In genomic region chr17:4143563-4144410, GRCh38 we compare ENCODE assay signal across 1 cellular context.
TF ChIP-seq lines count a peak whose summit lies in the region.

No MANE protein-coding gene starts in this region.

TF ChIP-seq in WTC11, 78 proteins besides CTCF, POLR2A, EP300 and RAD21 (continued from another document and continues in another):
- TF ChIP-seq, protein P1, sequence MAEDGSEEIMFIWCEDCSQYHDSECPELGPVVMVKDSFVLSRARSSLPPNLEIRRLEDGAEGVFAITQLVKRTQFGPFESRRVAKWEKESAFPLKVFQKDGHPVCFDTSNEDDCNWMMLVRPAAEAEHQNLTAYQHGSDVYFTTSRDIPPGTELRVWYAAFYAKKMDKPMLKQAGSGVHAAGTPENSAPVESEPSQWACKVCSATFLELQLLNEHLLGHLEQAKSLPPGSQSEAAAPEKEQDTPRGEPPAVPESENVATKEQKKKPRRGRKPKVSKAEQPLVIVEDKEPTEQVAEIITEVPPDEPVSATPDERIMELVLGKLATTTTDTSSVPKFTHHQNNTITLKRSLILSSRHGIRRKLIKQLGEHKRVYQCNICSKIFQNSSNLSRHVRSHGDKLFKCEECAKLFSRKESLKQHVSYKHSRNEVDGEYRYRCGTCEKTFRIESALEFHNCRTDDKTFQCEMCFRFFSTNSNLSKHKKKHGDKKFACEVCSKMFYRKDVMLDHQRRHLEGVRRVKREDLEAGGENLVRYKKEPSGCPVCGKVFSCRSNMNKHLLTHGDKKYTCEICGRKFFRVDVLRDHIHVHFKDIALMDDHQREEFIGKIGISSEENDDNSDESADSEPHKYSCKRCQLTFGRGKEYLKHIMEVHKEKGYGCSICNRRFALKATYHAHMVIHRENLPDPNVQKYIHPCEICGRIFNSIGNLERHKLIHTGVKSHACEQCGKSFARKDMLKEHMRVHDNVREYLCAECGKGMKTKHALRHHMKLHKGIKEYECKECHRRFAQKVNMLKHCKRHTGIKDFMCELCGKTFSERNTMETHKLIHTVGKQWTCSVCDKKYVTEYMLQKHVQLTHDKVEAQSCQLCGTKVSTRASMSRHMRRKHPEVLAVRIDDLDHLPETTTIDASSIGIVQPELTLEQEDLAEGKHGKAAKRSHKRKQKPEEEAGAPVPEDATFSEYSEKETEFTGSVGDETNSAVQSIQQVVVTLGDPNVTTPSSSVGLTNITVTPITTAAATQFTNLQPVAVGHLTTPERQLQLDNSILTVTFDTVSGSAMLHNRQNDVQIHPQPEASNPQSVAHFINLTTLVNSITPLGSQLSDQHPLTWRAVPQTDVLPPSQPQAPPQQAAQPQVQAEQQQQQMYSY (CRISPR knock-in tag; IDR thresholded peaks at IDR 0.05) = peak; percentile 60
- TF ChIP-seq E2F4 (CRISPR knock-in tag; IDR thresholded peaks at IDR 0.05; ENCODE audit: borderline replicate concordance, low read depth) = no peak
- 0 out of 2 replicates have a peak, but pooled peaks have one; percentile 23 for TF ChIP-seq FOXK1 (CRISPR knock-in tag; IDR thresholded peaks at IDR 0.05)
- TF ChIP-seq OVOL2 (CRISPR knock-in tag; IDR thresholded peaks at IDR 0.05; ENCODE audit: borderline replicate concordance) = no peak
- TF ChIP-seq E2F5 (CRISPR knock-in tag; IDR thresholded peaks at IDR 0.05) = 0 out of 2 replicates have a peak, but pooled peaks have one; percentile 48
- TF ChIP-seq ETV6 (CRISPR knock-in tag; IDR thresholded peaks at IDR 0.05) = no peak
- TF ChIP-seq MYBL2 (CRISPR knock-in tag; IDR thresholded peaks at IDR 0.05) = no peak; the same call in 1 of the 2 replicates
- TF ChIP-seq NR3C1 (CRISPR knock-in tag; conservative IDR thresholded peaks at IDR 0.05; ENCODE audit: low read depth) = no peak
- TF ChIP-seq, protein P2, sequence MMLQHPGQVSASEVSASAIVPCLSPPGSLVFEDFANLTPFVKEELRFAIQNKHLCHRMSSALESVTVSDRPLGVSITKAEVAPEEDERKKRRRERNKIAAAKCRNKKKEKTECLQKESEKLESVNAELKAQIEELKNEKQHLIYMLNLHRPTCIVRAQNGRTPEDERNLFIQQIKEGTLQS (CRISPR knock-in tag; conservative IDR thresholded peaks at IDR 0.05) = no peak
- TF ChIP-seq ZNF263 (CRISPR knock-in tag; IDR thresholded peaks at IDR 0.05; ENCODE audit: low read depth) = no peak
- no peak for TF ChIP-seq GTF2I (CRISPR knock-in tag; conservative IDR thresholded peaks at IDR 0.05)
- TF ChIP-seq, protein P3, sequence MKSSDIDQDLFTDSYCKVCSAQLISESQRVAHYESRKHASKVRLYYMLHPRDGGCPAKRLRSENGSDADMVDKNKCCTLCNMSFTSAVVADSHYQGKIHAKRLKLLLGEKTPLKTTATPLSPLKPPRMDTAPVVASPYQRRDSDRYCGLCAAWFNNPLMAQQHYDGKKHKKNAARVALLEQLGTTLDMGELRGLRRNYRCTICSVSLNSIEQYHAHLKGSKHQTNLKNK (CRISPR knock-in tag; IDR thresholded peaks at IDR 0.05) = peak; percentile 45; the same call in 1 of the 2 replicates
- no peak for TF ChIP-seq ZNF219 (CRISPR knock-in tag; IDR thresholded peaks at IDR 0.05; ENCODE audit: borderline replicate concordance)
- no peak for TF ChIP-seq ZNF121 (CRISPR knock-in tag; IDR thresholded peaks at IDR 0.05)
- TF ChIP-seq ZNF396 (CRISPR knock-in tag; IDR thresholded peaks at IDR 0.05; ENCODE audit: borderline replicate concordance) = no peak
- no peak for TF ChIP-seq EMX1 (CRISPR knock-in tag; IDR thresholded peaks at IDR 0.05)
- TF ChIP-seq ZNF416 (CRISPR knock-in tag; IDR thresholded peaks at IDR 0.05) = peak; percentile 37; the same call in 1 of the 2 replicates
- TF ChIP-seq NFE2L1 (CRISPR knock-in tag; IDR thresholded peaks at IDR 0.05) = no peak
- TF ChIP-seq ZNF423 (CRISPR knock-in tag; IDR thresholded peaks at IDR 0.05) = no peak
- no peak for TF ChIP-seq ATF1 (CRISPR knock-in tag; IDR thresholded peaks at IDR 0.05)
- no peak; the same call in 1 of the 2 replicates for TF ChIP-seq JUN (CRISPR knock-in tag; IDR thresholded peaks at IDR 0.05)
- no peak for TF ChIP-seq KAT7 (CRISPR knock-in tag; IDR thresholded peaks at IDR 0.05; ENCODE audit: borderline replicate concordance)
- TF ChIP-seq ESRRA (CRISPR knock-in tag; IDR thresholded peaks at IDR 0.05; ENCODE audit: borderline replicate concordance) = peak; percentile 80; the same call in 1 of the 2 replicates
- TF ChIP-seq, protein P4, sequence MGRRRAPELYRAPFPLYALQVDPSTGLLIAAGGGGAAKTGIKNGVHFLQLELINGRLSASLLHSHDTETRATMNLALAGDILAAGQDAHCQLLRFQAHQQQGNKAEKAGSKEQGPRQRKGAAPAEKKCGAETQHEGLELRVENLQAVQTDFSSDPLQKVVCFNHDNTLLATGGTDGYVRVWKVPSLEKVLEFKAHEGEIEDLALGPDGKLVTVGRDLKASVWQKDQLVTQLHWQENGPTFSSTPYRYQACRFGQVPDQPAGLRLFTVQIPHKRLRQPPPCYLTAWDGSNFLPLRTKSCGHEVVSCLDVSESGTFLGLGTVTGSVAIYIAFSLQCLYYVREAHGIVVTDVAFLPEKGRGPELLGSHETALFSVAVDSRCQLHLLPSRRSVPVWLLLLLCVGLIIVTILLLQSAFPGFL (CRISPR knock-in tag; IDR thresholded peaks at IDR 0.05; ENCODE audit: borderline replicate concordance) = no peak
- no peak for TF ChIP-seq TEAD4 (CRISPR knock-in tag; IDR thresholded peaks at IDR 0.05)
- TF ChIP-seq SMAD3 (CRISPR knock-in tag; IDR thresholded peaks at IDR 0.05; ENCODE audit: borderline replicate concordance) = 0 out of 2 replicates have a peak, but pooled peaks have one; percentile 38
- peak; percentile 32; the same call in 1 of the 2 replicates for TF ChIP-seq SP1 (CRISPR knock-in tag; conservative IDR thresholded peaks at IDR 0.05)
- TF ChIP-seq USF2 (CRISPR knock-in tag; IDR thresholded peaks at IDR 0.05) = no peak
- no peak for TF ChIP-seq ZNF671 (CRISPR knock-in tag; IDR thresholded peaks at IDR 0.05)
- no peak for TF ChIP-seq ZNF138 (CRISPR knock-in tag; conservative IDR thresholded peaks at IDR 0.05)
- no peak for TF ChIP-seq CBFB (CRISPR knock-in tag; IDR thresholded peaks at IDR 0.05; ENCODE audit: low read depth)
- TF ChIP-seq MXD4 (CRISPR knock-in tag; IDR thresholded peaks at IDR 0.05; ENCODE audit: borderline replicate concordance) = no peak
- TF ChIP-seq FOXP1 (CRISPR knock-in tag; IDR thresholded peaks at IDR 0.05; ENCODE audit: borderline replicate concordance) = no peak; the same call in 1 of the 2 replicates
- TF ChIP-seq ATF6 (CRISPR knock-in tag; IDR thresholded peaks at IDR 0.05) = no peak
- TF ChIP-seq, protein P5, sequence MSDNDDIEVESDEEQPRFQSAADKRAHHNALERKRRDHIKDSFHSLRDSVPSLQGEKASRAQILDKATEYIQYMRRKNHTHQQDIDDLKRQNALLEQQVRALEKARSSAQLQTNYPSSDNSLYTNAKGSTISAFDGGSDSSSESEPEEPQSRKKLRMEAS (CRISPR knock-in tag; IDR thresholded peaks at IDR 0.05) = peak; percentile 27; the same call in 1 of the 2 replicates
- peak; percentile 34; the same call in 1 of the 2 replicates for TF ChIP-seq ZNF281 (CRISPR knock-in tag; IDR thresholded peaks at IDR 0.05)
- no peak for TF ChIP-seq ZBTB43 (CRISPR knock-in tag; IDR thresholded peaks at IDR 0.05)
- no peak for TF ChIP-seq NR2C2 (CRISPR knock-in tag; IDR thresholded peaks at IDR 0.05)
- TF ChIP-seq, protein P6, sequence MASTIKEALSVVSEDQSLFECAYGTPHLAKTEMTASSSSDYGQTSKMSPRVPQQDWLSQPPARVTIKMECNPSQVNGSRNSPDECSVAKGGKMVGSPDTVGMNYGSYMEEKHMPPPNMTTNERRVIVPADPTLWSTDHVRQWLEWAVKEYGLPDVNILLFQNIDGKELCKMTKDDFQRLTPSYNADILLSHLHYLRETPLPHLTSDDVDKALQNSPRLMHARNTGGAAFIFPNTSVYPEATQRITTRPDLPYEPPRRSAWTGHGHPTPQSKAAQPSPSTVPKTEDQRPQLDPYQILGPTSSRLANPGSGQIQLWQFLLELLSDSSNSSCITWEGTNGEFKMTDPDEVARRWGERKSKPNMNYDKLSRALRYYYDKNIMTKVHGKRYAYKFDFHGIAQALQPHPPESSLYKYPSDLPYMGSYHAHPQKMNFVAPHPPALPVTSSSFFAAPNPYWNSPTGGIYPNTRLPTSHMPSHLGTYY (CRISPR knock-in tag; IDR thresholded peaks at IDR 0.05) = no peak
- TF ChIP-seq RORB (CRISPR knock-in tag; IDR thresholded peaks at IDR 0.05) = no peak
- no peak for TF ChIP-seq ZNF317 (CRISPR knock-in tag; IDR thresholded peaks at IDR 0.05; ENCODE audit: borderline replicate concordance, low read depth)
- TF ChIP-seq TCF7 (CRISPR knock-in tag; IDR thresholded peaks at IDR 0.05; ENCODE audit: low read depth) = no peak
- no peak for TF ChIP-seq IRF2 (CRISPR knock-in tag; IDR thresholded peaks at IDR 0.05; ENCODE audit: borderline replicate concordance, low read depth)
- TF ChIP-seq, protein P7, sequence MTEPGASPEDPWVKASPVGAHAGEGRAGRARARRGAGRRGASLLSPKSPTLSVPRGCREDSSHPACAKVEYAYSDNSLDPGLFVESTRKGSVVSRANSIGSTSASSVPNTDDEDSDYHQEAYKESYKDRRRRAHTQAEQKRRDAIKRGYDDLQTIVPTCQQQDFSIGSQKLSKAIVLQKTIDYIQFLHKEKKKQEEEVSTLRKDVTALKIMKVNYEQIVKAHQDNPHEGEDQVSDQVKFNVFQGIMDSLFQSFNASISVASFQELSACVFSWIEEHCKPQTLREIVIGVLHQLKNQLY (CRISPR knock-in tag; IDR thresholded peaks at IDR 0.05) = no peak
- no peak for TF ChIP-seq TP53 (CRISPR knock-in tag; IDR thresholded peaks at IDR 0.05)
- TF ChIP-seq HMGA2 (CRISPR knock-in tag; IDR thresholded peaks at IDR 0.05) = no peak; the same call in 1 of the 2 replicates
